1 cellular context compared by ENCODE assay signal in the genomic region with DNA sequence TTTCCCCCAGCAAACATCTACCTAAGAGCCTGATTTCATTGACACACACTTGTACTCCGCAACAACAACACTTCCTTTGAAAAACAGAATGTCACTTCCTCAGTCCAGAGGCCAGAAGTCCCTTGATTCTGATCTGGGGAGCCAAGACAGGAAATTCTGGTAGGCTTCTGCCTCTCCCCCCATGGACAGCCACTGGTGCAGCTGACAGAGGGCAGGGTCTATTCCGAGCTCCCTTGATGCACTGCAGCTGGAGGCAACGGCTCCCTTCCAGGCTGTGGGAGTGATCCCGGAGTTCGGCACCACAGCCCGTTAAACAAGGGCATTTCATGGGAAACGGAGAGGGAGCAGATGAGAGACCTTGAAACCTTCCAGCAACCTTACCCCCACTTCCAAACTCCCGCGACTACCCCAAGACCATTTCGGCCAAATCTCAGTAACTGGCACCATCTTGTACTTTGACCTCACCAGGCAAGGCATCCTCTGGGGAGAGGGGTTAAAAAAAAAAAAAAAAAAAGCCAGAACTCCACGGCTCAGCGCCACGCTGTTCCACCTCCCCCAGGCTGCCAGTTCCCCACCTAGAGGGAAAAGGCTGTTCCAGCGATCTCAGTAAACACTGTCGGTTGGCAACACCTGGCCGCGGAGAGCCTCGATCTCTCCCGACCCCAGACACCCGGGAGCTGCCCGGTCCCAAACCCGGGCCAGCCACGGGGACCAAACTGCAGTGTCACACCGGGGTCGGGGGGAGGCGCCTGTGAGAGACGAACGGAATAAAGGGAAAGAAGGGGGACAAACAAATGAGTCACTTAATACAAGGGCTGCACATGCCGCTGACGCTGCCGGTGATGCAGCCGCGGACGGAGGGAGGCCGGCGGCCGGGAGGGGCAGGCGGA.
TF ChIP-seq lines count a peak whose summit lies in the region.

No MANE protein-coding gene starts in this region.

TF ChIP-seq in HepG2, 621 proteins besides CTCF, POLR2A, EP300 and RAD21 (continued from another document and continues in another):
- TF ChIP-seq, protein P1, sequence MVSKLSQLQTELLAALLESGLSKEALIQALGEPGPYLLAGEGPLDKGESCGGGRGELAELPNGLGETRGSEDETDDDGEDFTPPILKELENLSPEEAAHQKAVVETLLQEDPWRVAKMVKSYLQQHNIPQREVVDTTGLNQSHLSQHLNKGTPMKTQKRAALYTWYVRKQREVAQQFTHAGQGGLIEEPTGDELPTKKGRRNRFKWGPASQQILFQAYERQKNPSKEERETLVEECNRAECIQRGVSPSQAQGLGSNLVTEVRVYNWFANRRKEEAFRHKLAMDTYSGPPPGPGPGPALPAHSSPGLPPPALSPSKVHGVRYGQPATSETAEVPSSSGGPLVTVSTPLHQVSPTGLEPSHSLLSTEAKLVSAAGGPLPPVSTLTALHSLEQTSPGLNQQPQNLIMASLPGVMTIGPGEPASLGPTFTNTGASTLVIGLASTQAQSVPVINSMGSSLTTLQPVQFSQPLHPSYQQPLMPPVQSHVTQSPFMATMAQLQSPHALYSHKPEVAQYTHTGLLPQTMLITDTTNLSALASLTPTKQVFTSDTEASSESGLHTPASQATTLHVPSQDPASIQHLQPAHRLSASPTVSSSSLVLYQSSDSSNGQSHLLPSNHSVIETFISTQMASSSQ (IDR thresholded peaks at IDR 0.05; ENCODE audit: low read depth) = no peak
- TF ChIP-seq, protein P1 (CRISPR knock-in tag; IDR thresholded peaks at IDR 0.05; ENCODE audit: borderline replicate concordance) = peak; percentile 17; the same call in 1 of the 2 replicates
- TF ChIP-seq, protein P2, sequence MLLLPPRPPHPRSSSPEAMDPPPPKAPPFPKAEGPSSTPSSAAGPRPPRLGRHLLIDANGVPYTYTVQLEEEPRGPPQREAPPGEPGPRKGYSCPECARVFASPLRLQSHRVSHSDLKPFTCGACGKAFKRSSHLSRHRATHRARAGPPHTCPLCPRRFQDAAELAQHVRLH (CRISPR knock-in tag; IDR thresholded peaks at IDR 0.05; ENCODE audit: borderline replicate concordance, low read depth) = peak; percentile 21; the same call in 1 of the 2 replicates
- peak; percentile 91 for TF ChIP-seq GFI1 (CRISPR knock-in tag; IDR thresholded peaks at IDR 0.05; ENCODE audit: borderline replicate concordance)
- 0 out of 2 replicates have a peak, but pooled peaks have one; percentile 36 for TF ChIP-seq PHF20 (CRISPR knock-in tag; IDR thresholded peaks at IDR 0.05)
- peak; percentile 71 for TF ChIP-seq ZNF263 (CRISPR knock-in tag; IDR thresholded peaks at IDR 0.05)
- TF ChIP-seq ZNF737 (CRISPR knock-in tag; IDR thresholded peaks at IDR 0.05; ENCODE audit: borderline replicate concordance) = no peak
- peak; percentile 2; the same call in 1 of the 2 replicates for TF ChIP-seq ZNF333 (CRISPR knock-in tag; IDR thresholded peaks at IDR 0.05; ENCODE audit: borderline replicate concordance)
- no peak for TF ChIP-seq ZNF3 (CRISPR knock-in tag; IDR thresholded peaks at IDR 0.05)
- TF ChIP-seq, protein P3, sequence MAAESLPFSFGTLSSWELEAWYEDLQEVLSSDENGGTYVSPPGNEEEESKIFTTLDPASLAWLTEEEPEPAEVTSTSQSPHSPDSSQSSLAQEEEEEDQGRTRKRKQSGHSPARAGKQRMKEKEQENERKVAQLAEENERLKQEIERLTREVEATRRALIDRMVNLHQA (CRISPR knock-in tag; IDR thresholded peaks at IDR 0.05) = no peak
- TF ChIP-seq, protein P4, sequence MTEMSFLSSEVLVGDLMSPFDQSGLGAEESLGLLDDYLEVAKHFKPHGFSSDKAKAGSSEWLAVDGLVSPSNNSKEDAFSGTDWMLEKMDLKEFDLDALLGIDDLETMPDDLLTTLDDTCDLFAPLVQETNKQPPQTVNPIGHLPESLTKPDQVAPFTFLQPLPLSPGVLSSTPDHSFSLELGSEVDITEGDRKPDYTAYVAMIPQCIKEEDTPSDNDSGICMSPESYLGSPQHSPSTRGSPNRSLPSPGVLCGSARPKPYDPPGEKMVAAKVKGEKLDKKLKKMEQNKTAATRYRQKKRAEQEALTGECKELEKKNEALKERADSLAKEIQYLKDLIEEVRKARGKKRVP (CRISPR knock-in tag; IDR thresholded peaks at IDR 0.05) = 0 out of 4 replicates have a peak, but pooled peaks of 1 of the 2 experiments have one; percentile 42
- peak; percentile 76 for TF ChIP-seq ASH2L (IDR thresholded peaks at IDR 0.05; ENCODE audit: insufficient read length, low read depth, low read length)
- TF ChIP-seq ARNTL (CRISPR knock-in tag; IDR thresholded peaks at IDR 0.05) = peak; percentile 51; the same call in 1 of the 2 replicates
- TF ChIP-seq, protein P5, sequence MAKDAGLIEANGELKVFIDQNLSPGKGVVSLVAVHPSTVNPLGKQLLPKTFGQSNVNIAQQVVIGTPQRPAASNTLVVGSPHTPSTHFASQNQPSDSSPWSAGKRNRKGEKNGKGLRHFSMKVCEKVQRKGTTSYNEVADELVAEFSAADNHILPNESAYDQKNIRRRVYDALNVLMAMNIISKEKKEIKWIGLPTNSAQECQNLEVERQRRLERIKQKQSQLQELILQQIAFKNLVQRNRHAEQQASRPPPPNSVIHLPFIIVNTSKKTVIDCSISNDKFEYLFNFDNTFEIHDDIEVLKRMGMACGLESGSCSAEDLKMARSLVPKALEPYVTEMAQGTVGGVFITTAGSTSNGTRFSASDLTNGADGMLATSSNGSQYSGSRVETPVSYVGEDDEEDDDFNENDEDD (CRISPR knock-in tag; IDR thresholded peaks at IDR 0.05; ENCODE audit: borderline replicate concordance) = no peak
- TF ChIP-seq NCOR1 (IDR thresholded peaks at IDR 0.05; ENCODE audit: borderline replicate concordance, low read length) = peak; percentile 38; the same call in 1 of the 2 replicates
- TF ChIP-seq ZNF672 (CRISPR knock-in tag; IDR thresholded peaks at IDR 0.05) = no peak
- TF ChIP-seq HHEX (CRISPR knock-in tag; IDR thresholded peaks at IDR 0.05) = no peak
- TF ChIP-seq MIER2 (CRISPR knock-in tag; IDR thresholded peaks at IDR 0.05) = 0 out of 2 replicates have a peak, but pooled peaks have one; percentile 31
- no peak for TF ChIP-seq ZNF121 (CRISPR knock-in tag; IDR thresholded peaks at IDR 0.05)
- no peak for TF ChIP-seq HNRNPUL1 (IDR thresholded peaks at IDR 0.05; ENCODE audit: low read depth, low read length)
- no peak for TF ChIP-seq TMF1 (CRISPR knock-in tag; IDR thresholded peaks at IDR 0.05; ENCODE audit: low read depth)
- TF ChIP-seq ZNF136 (CRISPR knock-in tag; IDR thresholded peaks at IDR 0.05; ENCODE audit: low read depth) = no peak
- TF ChIP-seq TAF15 (IDR thresholded peaks at IDR 0.05; ENCODE audit: low read depth, low read length, poor library complexity, severe bottlenecking) = peak; percentile 19
- TF ChIP-seq ZNF775 (CRISPR knock-in tag; IDR thresholded peaks at IDR 0.05; ENCODE audit: borderline replicate concordance) = no peak
- TF ChIP-seq ZZZ3 (CRISPR knock-in tag; IDR thresholded peaks at IDR 0.05; ENCODE audit: borderline replicate concordance) = no peak
- no peak for TF ChIP-seq DNMT1 (CRISPR knock-in tag; IDR thresholded peaks at IDR 0.05)
- TF ChIP-seq AKAP8 (CRISPR knock-in tag; IDR thresholded peaks at IDR 0.05) = no peak; the same call in 1 of the 2 replicates
- no peak for TF ChIP-seq RFX5 (IDR thresholded peaks at IDR 0.05; ENCODE audit: low read depth, low read length)
- no peak for TF ChIP-seq ZNF772 (CRISPR knock-in tag; IDR thresholded peaks at IDR 0.05)
- TF ChIP-seq DPF2 (CRISPR knock-in tag; IDR thresholded peaks at IDR 0.05; ENCODE audit: borderline replicate concordance, low read depth) = 0 out of 2 replicates have a peak, but pooled peaks have one; percentile 0
- peak; percentile 77 for TF ChIP-seq ZSCAN29 (CRISPR knock-in tag; conservative IDR thresholded peaks at IDR 0.05)
- TF ChIP-seq ATAD3A (CRISPR knock-in tag; IDR thresholded peaks at IDR 0.05) = no peak
- TF ChIP-seq NPAS2 (CRISPR knock-in tag; IDR thresholded peaks at IDR 0.05; ENCODE audit: borderline replicate concordance) = no peak
- TF ChIP-seq, protein P6, sequence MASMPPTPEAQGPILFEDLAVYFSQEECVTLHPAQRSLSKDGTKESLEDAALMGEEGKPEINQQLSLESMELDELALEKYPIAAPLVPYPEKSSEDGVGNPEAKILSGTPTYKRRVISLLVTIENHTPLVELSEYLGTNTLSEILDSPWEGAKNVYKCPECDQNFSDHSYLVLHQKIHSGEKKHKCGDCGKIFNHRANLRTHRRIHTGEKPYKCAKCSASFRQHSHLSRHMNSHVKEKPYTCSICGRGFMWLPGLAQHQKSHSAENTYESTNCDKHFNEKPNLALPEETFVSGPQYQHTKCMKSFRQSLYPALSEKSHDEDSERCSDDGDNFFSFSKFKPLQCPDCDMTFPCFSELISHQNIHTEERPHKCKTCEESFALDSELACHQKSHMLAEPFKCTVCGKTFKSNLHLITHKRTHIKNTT (CRISPR knock-in tag; IDR thresholded peaks at IDR 0.05) = no peak
- TF ChIP-seq CHCHD3 (CRISPR knock-in tag; IDR thresholded peaks at IDR 0.05) = no peak
- no peak for TF ChIP-seq ZNF335 (CRISPR knock-in tag; IDR thresholded peaks at IDR 0.05)
- TF ChIP-seq ATF7-NPFF (CRISPR knock-in tag; IDR thresholded peaks at IDR 0.05; ENCODE audit: low read depth) = no peak
- no peak for TF ChIP-seq ZNF577 (CRISPR knock-in tag; IDR thresholded peaks at IDR 0.05; ENCODE audit: borderline replicate concordance, low read depth)
- TF ChIP-seq U2AF1 (optimal IDR thresholded peaks at IDR 0.05; ENCODE audit: low read depth, low read length) = no peak
- no peak for TF ChIP-seq RFX1 (IDR thresholded peaks at IDR 0.05)
- no peak for TF ChIP-seq ZBTB42 (CRISPR knock-in tag; IDR thresholded peaks at IDR 0.05)
- TF ChIP-seq STAT5B (CRISPR knock-in tag; IDR thresholded peaks at IDR 0.05) = no peak
- 0 out of 2 replicates have a peak, but pooled peaks have one; percentile 20 for TF ChIP-seq MYNN (CRISPR knock-in tag; IDR thresholded peaks at IDR 0.05; ENCODE audit: low read depth)
- TF ChIP-seq HOXA3 (CRISPR knock-in tag; IDR thresholded peaks at IDR 0.05) = peak; percentile 65
- TF ChIP-seq, protein P7, sequence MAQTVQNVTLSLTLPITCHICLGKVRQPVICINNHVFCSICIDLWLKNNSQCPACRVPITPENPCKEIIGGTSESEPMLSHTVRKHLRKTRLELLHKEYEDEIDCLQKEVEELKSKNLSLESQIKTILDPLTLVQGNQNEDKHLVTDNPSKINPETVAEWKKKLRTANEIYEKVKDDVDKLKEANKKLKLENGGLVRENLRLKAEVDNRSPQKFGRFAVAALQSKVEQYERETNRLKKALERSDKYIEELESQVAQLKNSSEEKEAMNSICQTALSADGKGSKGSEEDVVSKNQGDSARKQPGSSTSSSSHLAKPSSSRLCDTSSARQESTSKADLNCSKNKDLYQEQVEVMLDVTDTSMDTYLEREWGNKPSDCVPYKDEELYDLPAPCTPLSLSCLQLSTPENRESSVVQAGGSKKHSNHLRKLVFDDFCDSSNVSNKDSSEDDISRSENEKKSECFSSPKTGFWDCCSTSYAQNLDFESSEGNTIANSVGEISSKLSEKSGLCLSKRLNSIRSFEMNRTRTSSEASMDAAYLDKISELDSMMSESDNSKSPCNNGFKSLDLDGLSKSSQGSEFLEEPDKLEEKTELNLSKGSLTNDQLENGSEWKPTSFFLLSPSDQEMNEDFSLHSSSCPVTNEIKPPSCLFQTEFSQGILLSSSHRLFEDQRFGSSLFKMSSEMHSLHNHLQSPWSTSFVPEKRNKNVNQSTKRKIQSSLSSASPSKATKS (CRISPR knock-in tag; IDR thresholded peaks at IDR 0.05) = no peak
- TF ChIP-seq, protein P8, sequence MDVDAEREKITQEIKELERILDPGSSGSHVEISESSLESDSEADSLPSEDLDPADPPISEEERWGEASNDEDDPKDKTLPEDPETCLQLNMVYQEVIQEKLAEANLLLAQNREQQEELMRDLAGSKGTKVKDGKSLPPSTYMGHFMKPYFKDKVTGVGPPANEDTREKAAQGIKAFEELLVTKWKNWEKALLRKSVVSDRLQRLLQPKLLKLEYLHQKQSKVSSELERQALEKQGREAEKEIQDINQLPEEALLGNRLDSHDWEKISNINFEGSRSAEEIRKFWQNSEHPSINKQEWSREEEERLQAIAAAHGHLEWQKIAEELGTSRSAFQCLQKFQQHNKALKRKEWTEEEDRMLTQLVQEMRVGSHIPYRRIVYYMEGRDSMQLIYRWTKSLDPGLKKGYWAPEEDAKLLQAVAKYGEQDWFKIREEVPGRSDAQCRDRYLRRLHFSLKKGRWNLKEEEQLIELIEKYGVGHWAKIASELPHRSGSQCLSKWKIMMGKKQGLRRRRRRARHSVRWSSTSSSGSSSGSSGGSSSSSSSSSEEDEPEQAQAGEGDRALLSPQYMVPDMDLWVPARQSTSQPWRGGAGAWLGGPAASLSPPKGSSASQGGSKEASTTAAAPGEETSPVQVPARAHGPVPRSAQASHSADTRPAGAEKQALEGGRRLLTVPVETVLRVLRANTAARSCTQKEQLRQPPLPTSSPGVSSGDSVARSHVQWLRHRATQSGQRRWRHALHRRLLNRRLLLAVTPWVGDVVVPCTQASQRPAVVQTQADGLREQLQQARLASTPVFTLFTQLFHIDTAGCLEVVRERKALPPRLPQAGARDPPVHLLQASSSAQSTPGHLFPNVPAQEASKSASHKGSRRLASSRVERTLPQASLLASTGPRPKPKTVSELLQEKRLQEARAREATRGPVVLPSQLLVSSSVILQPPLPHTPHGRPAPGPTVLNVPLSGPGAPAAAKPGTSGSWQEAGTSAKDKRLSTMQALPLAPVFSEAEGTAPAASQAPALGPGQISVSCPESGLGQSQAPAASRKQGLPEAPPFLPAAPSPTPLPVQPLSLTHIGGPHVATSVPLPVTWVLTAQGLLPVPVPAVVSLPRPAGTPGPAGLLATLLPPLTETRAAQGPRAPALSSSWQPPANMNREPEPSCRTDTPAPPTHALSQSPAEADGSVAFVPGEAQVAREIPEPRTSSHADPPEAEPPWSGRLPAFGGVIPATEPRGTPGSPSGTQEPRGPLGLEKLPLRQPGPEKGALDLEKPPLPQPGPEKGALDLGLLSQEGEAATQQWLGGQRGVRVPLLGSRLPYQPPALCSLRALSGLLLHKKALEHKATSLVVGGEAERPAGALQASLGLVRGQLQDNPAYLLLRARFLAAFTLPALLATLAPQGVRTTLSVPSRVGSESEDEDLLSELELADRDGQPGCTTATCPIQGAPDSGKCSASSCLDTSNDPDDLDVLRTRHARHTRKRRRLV (CRISPR knock-in tag; IDR thresholded peaks at IDR 0.05) = no peak
- peak; percentile 72 for TF ChIP-seq ZNF232 (CRISPR knock-in tag; IDR thresholded peaks at IDR 0.05; ENCODE audit: borderline replicate concordance)
- TF ChIP-seq ZNF432 (CRISPR knock-in tag; IDR thresholded peaks at IDR 0.05; ENCODE audit: borderline replicate concordance) = no peak
- TF ChIP-seq THAP11 (CRISPR knock-in tag; IDR thresholded peaks at IDR 0.05) = 0 out of 2 replicates have a peak, but pooled peaks have one; percentile 37
- no peak for TF ChIP-seq SRF (IDR thresholded peaks at IDR 0.05; ENCODE audit: low read depth, low read length)
- no peak for TF ChIP-seq ZFP36 (IDR thresholded peaks at IDR 0.05; ENCODE audit: borderline replicate concordance, low read depth, low read length, partially characterized antibody)
